ENCODE assay signal across 19 cellular contexts in genomic region chr15:66477011-66477410, GRCh38. TPM values are rescaled to one million over a fixed set of nuclear protein-coding genes. Genes with fewer than 3 reads are reported as not detected.
DNase-seq lines count a peak whose midpoint lies in the region; ATAC-seq, FAIRE-seq and TF ChIP-seq lines count a peak whose summit lies in the region.
"Had no signal": no experiment of that assay in that cellular context is flagged by ENCODE, and none has a peak within 500 bp of the region (broad histone marks: within the 10 kb centered on the region; RNA-seq: fewer than 3 reads in every experiment).

No MANE protein-coding gene starts in this region.

- peaks cover 0 to 24% of the 10 kb centered on the region in 2 experiments; a peak in 1 of 4 replicates for H3K79me2 ChIP-seq in H1 (ENCODE audit: control insufficient read depth in 1 of 2, insufficient read depth in 2 of 2, low read length in 2 of 2)

- H3K4me1 ChIP-seq in H1 (replicated peaks in 1 of 4; ENCODE audit: control insufficient read depth in 3 of 4, insufficient read depth in 4 of 4, low read length in 3 of 4) (peaks cover 17 to 49% (median 35%) of the 10 kb centered on the region in 4 experiments), A673 (ENCODE audit: insufficient read depth, low read length, poor library complexity, severe bottlenecking) (no peaks in the 10 kb centered on the region)
- H3K4me1 ChIP-seq: transverse colon had no signal

- H3K27ac ChIP-seq in H1 (ENCODE audit: low read depth, low read length): peak overlapping the region; percentile 37; the same call in 1 of the 2 replicates
- no peak overlapping the region for H3K27ac ChIP-seq in A673 (ENCODE audit: low read depth, low read length, poor library complexity, severe bottlenecking)
- H3K27ac ChIP-seq: transverse colon had no signal

- H3K4me3 ChIP-seq in H1 (ENCODE audit: extremely low read depth in 1 of 4, insufficient read depth in 2 of 4, low read depth in 3 of 4, low read length in 4 of 4): no peak overlapping the region
- no peak overlapping the region for H3K4me3 ChIP-seq in A673 (ENCODE audit: low read depth, low read length, poor library complexity, severe bottlenecking)
- H3K4me3 ChIP-seq: transverse colon had no signal

- TF ChIP-seq POLR2A in H1 (IDR thresholded peaks at IDR 0.05; ENCODE audit: control extremely low read depth in 1 of 2, low read depth in 2 of 2, low read length in 2 of 2): no peak

- peaks cover 0 to 3% of the 10 kb centered on the region in 2 experiments for H4K20me1 ChIP-seq in H1 (replicated peaks in 1 of 2; ENCODE audit: control insufficient read depth in 1 of 2, insufficient read depth in 2 of 2, low read length in 2 of 2)

- H4K91ac ChIP-seq in H1 (replicated peaks; ENCODE audit: insufficient read length, low read length): no peak overlapping the region

- H2BK120ac ChIP-seq in H1 (replicated peaks; ENCODE audit: low read depth, low read length): no peak overlapping the region

- no peak for FAIRE-seq in H1 (lab: Jason Lieb, UNC)
- FAIRE-seq: GM12892 had no signal

- no peaks in the 10 kb centered on the region for H3K27me3 ChIP-seq in H1 (replicated peaks in 1 of 4; ENCODE audit: control insufficient read depth in 3 of 4, extremely low read depth in 1 of 4, insufficient read depth in 3 of 4, low read length in 3 of 4)
- H3K27me3 ChIP-seq in A673 (replicated peaks; ENCODE audit: insufficient read depth, low read depth, low read length, poor library complexity): no peaks in the 10 kb centered on the region
- H3K27me3 ChIP-seq: transverse colon had no signal

- H3K23ac ChIP-seq in H1 (ENCODE audit: insufficient read length): no peak overlapping the region

- H3K9ac ChIP-seq in H1 (replicated peaks in 1 of 4; ENCODE audit: extremely low read depth in 1 of 4, low read depth in 3 of 4, low read length in 3 of 4): no peak overlapping the region

- H3K27me3 Mint-ChIP-seq in T-helper 1 cell treated with Interleukin-12 subunit alpha and Interleukin-12 subunit beta and Interleukin-4 antibody, amounts not matched to agents 30 μg/mL and 1 μg/mL, for 36 hours (ENCODE audit: low read depth): no peaks in the 10 kb centered on the region
- no peaks in the 10 kb centered on the region for H3K27me3 Mint-ChIP-seq in T-helper 17 cell

- TF ChIP-seq CTCF in H1 (IDR thresholded peaks at IDR 0.05; ENCODE audit: control extremely low read depth in 1 of 3, insufficient read depth in 1 of 3, low read depth in 1 of 3, low read length in 3 of 3) (no peak), A673 (conservative IDR thresholded peaks at IDR 0.05; ENCODE audit: low read depth, low read length) (no peak)

- peak overlapping the region; percentile 32; the same call in 1 of the 2 replicates for H2BK5ac ChIP-seq in H1 (ENCODE audit: low read depth, low read length)

- no peak overlapping the region for H3K56ac ChIP-seq in H1 (replicated peaks; ENCODE audit: insufficient read length, low read depth, low read length)

- H3K4me1 Mint-ChIP-seq in T-helper 1 cell treated with Interleukin-12 subunit alpha and Interleukin-12 subunit beta and Interleukin-4 antibody, amounts not matched to agents 30 μg/mL and 1 μg/mL, for 36 hours (ENCODE audit: low read depth): peaks cover 31% of the 10 kb centered on the region
- peaks cover 33% of the 10 kb centered on the region for H3K4me1 Mint-ChIP-seq in T-helper 17 cell

- H2AFZ ChIP-seq in H1 (ENCODE audit: low read length): no peak overlapping the region

- TF ChIP-seq EP300 in H1 (IDR thresholded peaks at IDR 0.05; ENCODE audit: borderline replicate concordance in 1 of 2, low read depth in 2 of 2, low read length in 2 of 2): no peak

- no peak overlapping the region for H2BK15ac ChIP-seq in H1 (ENCODE audit: low read length)

- DNase-seq in T-helper 1 cell: no peak
- DNase-seq in T-helper 17 cell: no peak
- DNase-seq in H1 (ENCODE audit: low read depth in 1 of 2, low spot score in 2 of 2): no peak
- DNase-seq in occipital lobe (lab: John Stamatoyannopoulos, UW): peak; percentile 37
- DNase-seq in A673 (ENCODE audit: low spot score): no peak
- DNase-seq in activated CD8-positive, alpha-beta memory T cell treated with anti-CD3 and anti-CD28 coated beads, Interleukin-2, amount 50 U/mL, for 48 hours: no peak
- DNase-seq: 8988T; activated CD8-positive, alpha-beta memory T cell treated with anti-CD3 and anti-CD28 coated beads for 24 hours; activated effector memory CD4-positive, alpha-beta T cell treated with anti-CD3 and anti-CD28 coated beads, Interleukin-2, amount 50 U/mL, for 16 hours; COR-L47; effector memory CD4-positive, alpha-beta T cell; NCI-H187; NCI-H524 treated with DMSO at 0.1 percent for 48 hours; right cardiac atrium; stimulated activated CD4-positive, alpha-beta T cell treated with anti-CD3 and anti-CD28 coated beads, Interleukin-2, amount 100 ng/mL, for 48 hours; transverse colon had no signal

- H3K36me3 Mint-ChIP-seq in T-helper 1 cell treated with Interleukin-12 subunit alpha and Interleukin-12 subunit beta and Interleukin-4 antibody, amounts not matched to agents 30 μg/mL and 1 μg/mL, for 36 hours (ENCODE audit: low read depth): peaks cover 30% of the 10 kb centered on the region
- peaks cover 2% of the 10 kb centered on the region for H3K36me3 Mint-ChIP-seq in T-helper 17 cell (ENCODE audit: low read depth)

- no peak overlapping the region for H3K4me3 Mint-ChIP-seq in T-helper 1 cell treated with Interleukin-12 subunit alpha and Interleukin-12 subunit beta and Interleukin-4 antibody, amounts not matched to agents 30 μg/mL and 1 μg/mL, for 36 hours
- no peak overlapping the region for H3K4me3 Mint-ChIP-seq in T-helper 17 cell

- peaks cover 0 to 7% (median 5%) of the 10 kb centered on the region in 4 experiments; a peak in 4 of 8 replicates for H3K36me3 ChIP-seq in H1 (ENCODE audit: control insufficient read depth in 2 of 4, insufficient read depth in 4 of 4, low read length in 3 of 4)
- H3K36me3 ChIP-seq in A673 (ENCODE audit: insufficient read depth, low read length, poor library complexity, severe bottlenecking): no peaks in the 10 kb centered on the region

- H4K5ac ChIP-seq in H1 (ENCODE audit: insufficient read length, low read depth, low read length): no peak overlapping the region

- no peaks in the 10 kb centered on the region for H3K23me2 ChIP-seq in H1 (ENCODE audit: low read depth, low read length)

- peaks cover 3% of the 10 kb centered on the region; the same call in 1 of the 2 replicates for H3K79me1 ChIP-seq in H1 (ENCODE audit: low read depth, low read length)

- H2BK12ac ChIP-seq in H1 (ENCODE audit: low read depth, low read length): no peak overlapping the region

- POLR2A ChIA-PET in H1 (lab: Charles Lee; ENCODE audit: partially characterized antibody): interaction anchor here (0.6 to 1.4 kb wide), 4 partner anchors 8 to 148 kb away, joined by 3 to 4 read pairs (median 3); no protein-coding TSS in a partner anchor
- POLR2A ChIA-PET in A673 (lab: Charles Lee; ENCODE audit: low non-redundant PET): no interaction called here

- no peaks in the 10 kb centered on the region for H3K9me3 Mint-ChIP-seq in T-helper 1 cell treated with Interleukin-12 subunit alpha and Interleukin-12 subunit beta and Interleukin-4 antibody, amounts not matched to agents 30 μg/mL and 1 μg/mL, for 36 hours

- CTCF ChIA-PET in H1 (lab: Charles Lee; ENCODE audit: partially characterized antibody) (interaction anchor here (0.6 to 1.0 kb wide), 3 partner anchors 15 to 665 kb away, joined by 3 read pairs; partner anchors contain the start of gene SNAPC5), A673 (lab: Charles Lee) (no interaction called here)

- 100% methylated on average over 2 of the region's 2 CpGs; no CpG with 5 or more reads in 1 of the 2 experiments for WGBS in H1 (ENCODE audit: extremely low coverage in 1 of 2, insufficient coverage in 1 of 2, insufficient read length in 1 of 2, insufficient replicate concordance in 2 of 2, low coverage in 1 of 2, low lambda C conversion rate in 2 of 2, missing lambda C conversion rate in 1 of 2), 2 experiments

- H2AK5ac ChIP-seq in H1 (ENCODE audit: low read depth, low read length): no peak overlapping the region

- intact Hi-C loops in A673 (cut with micrococcal nuclease; ENCODE audit: unreplicated experiment): no loop called here

- H3K4ac ChIP-seq in H1 (replicated peaks; ENCODE audit: insufficient read length, low read depth, low read length): no peak overlapping the region

- H2BK20ac ChIP-seq in H1 (ENCODE audit: low read length): no peak overlapping the region

- no peak overlapping the region for H3K14ac ChIP-seq in H1 (ENCODE audit: insufficient read length)

- ATAC-seq in T-helper 17 cell: no peak
- ATAC-seq in GM18909 (IDR thresholded peaks at IDR 0.05; ENCODE audit: poor library complexity, unreplicated experiment): no peak
- ATAC-seq: right cardiac atrium had no signal

- H3K4me2 ChIP-seq in H1 (ENCODE audit: insufficient read depth in 1 of 2, low read depth in 2 of 2, low read length in 2 of 2): no peak overlapping the region

- no TSS peak for BruUV-seq in A673 (replicated peaks; lab: Mats Ljungman, UMichigan)

- no peak for TF ChIP-seq RAD21 in H1 (IDR thresholded peaks at IDR 0.05 in 1 of 2, conservative IDR thresholded peaks at IDR 0.05 in 1 of 2; ENCODE audit: low read depth in 2 of 2, low read length in 2 of 2)

- peak overlapping the region; percentile 14 for H3K27ac Mint-ChIP-seq in T-helper 1 cell treated with Interleukin-12 subunit alpha and Interleukin-12 subunit beta and Interleukin-4 antibody, amounts not matched to agents 30 μg/mL and 1 μg/mL, for 36 hours
- peak overlapping the region; percentile 96 for H3K27ac Mint-ChIP-seq in T-helper 17 cell

- no peak overlapping the region; the same call in 1 of the 2 replicates for H4K8ac ChIP-seq in H1 (ENCODE audit: extremely low read depth, insufficient read depth, low read length)

- H3K9me3 ChIP-seq in T-helper 17 cell (ENCODE audit: control insufficient read depth, low read length, poor library complexity, severe bottlenecking) (no peaks in the 10 kb centered on the region), H1 (ENCODE audit: insufficient read depth in 2 of 2, low read depth in 1 of 2, low read length in 1 of 2) (no peaks in the 10 kb centered on the region), A673 (ENCODE audit: low read depth, low read length, poor library complexity, severe bottlenecking) (no peaks in the 10 kb centered on the region)
- H3K9me3 ChIP-seq: transverse colon had no signal

- H3K18ac ChIP-seq in H1 (ENCODE audit: extremely low read depth, low read length): peak overlapping the region; percentile 17; the same call in 1 of the 2 replicates

RNA-seq across cellular contexts. Expression of gene SNAPC5, which starts 20.6 kb away (rescaled TPM):
- total RNA-seq in T-helper 17 cell (10 to 100 TPM; 15.1 to 20.5 TPM), occipital lobe (10.1 TPM), A673 (2021) (28.9 and 35.2 TPM in 2 replicates)
- 21.5 and 23.1 TPM in 2 replicates for total RNA-seq in H1 (2021; fragmentation: NEBNext Ultra II Directional; extraction: Animal tissue kit (Norgen Biotek cat#: 25700))
- polyA plus RNA-seq in H1 (2011; rRNA removed): 12.1 and 18.7 TPM in 2 replicates
- polyA plus RNA-seq in H1 (2011; cell fraction: cytosol; rRNA removed): 36.8 TPM
- 11.4 TPM for polyA plus RNA-seq in H1 (2011; cell fraction: nucleus; rRNA removed)
- 30.1 to 31.9 TPM (median 30.6 TPM) in 4 replicates for polyA plus RNA-seq in H1 (2012, experiment 1 of 2)
- polyA plus RNA-seq in H1 (2012, experiment 2 of 2): 6.8 TPM
- 18.5 TPM for polyA plus RNA-seq in H1 (2013, experiment 1 of 2)
- 17.6 TPM for polyA plus RNA-seq in H1 (2013, experiment 2 of 2)
- 20.1 and 21.1 TPM in 2 replicates for polyA minus RNA-seq in H1 (2011; rRNA and poly(A)+ RNA removed)
- 6.3 TPM for polyA minus RNA-seq in H1 (2011; cell fraction: cytosol; rRNA and poly(A)+ RNA removed)
- 14.0 TPM for polyA minus RNA-seq in H1 (2011; cell fraction: nucleus; rRNA and poly(A)+ RNA removed)

RNA-seq across cellular contexts. Expression of gene RPL4, which starts 27.6 kb away (rescaled TPM):
- 1,000 to 10,000 TPM; 3,651 to 3,689 TPM for total RNA-seq in T-helper 17 cell
- total RNA-seq in H1 (2021; fragmentation: NEBNext Ultra II Directional; extraction: Animal tissue kit (Norgen Biotek cat#: 25700)): 3,886 and 3,950 TPM in 2 replicates
- polyA plus RNA-seq in H1 (2011; rRNA removed): 3,376 and 3,973 TPM in 2 replicates
- polyA plus RNA-seq in H1 (2011; cell fraction: cytosol; rRNA removed): 4,765 TPM
- 8,529 TPM for polyA plus RNA-seq in H1 (2011; cell fraction: nucleus; rRNA removed)
- 4,272 to 4,889 TPM (median 4,608 TPM) in 4 replicates for polyA plus RNA-seq in H1 (2012, experiment 1 of 2)
- polyA plus RNA-seq in H1 (2012, experiment 2 of 2): 1,896 TPM
- polyA plus RNA-seq in H1 (2013, experiment 1 of 2): 2,531 TPM
- 2,570 TPM for polyA plus RNA-seq in H1 (2013, experiment 2 of 2)
- 4,358 and 5,287 TPM in 2 replicates for polyA minus RNA-seq in H1 (2011; rRNA and poly(A)+ RNA removed)
- 1,442 TPM for polyA minus RNA-seq in H1 (2011; cell fraction: cytosol; rRNA and poly(A)+ RNA removed)
- 2,653 TPM for polyA minus RNA-seq in H1 (2011; cell fraction: nucleus; rRNA and poly(A)+ RNA removed)
- total RNA-seq in occipital lobe: 2,913 TPM
- total RNA-seq in A673 (2021): 2,773 and 2,830 TPM in 2 replicates

RNA-seq across cellular contexts. Expression of gene ZWILCH, which starts 28.1 kb away (rescaled TPM):
- total RNA-seq in T-helper 17 cell (10 to 100 TPM in 1 of 2 donors, 1 to 10 TPM in 1; 5.6 to 10.5 TPM), occipital lobe (43.0 TPM), A673 (2021) (32.4 and 36.3 TPM in 2 replicates)
- total RNA-seq in H1 (2021; fragmentation: NEBNext Ultra II Directional; extraction: Animal tissue kit (Norgen Biotek cat#: 25700)): 61.5 and 62.8 TPM in 2 replicates
- 8.8 and 18.1 TPM in 2 replicates for polyA plus RNA-seq in H1 (2011; rRNA removed)
- polyA plus RNA-seq in H1 (2011; cell fraction: cytosol; rRNA removed): 27.2 TPM
- 17.6 TPM for polyA plus RNA-seq in H1 (2011; cell fraction: nucleus; rRNA removed)
- 27.6 to 50.8 TPM (median 33.3 TPM) in 4 replicates for polyA plus RNA-seq in H1 (2012, experiment 1 of 2)
- polyA plus RNA-seq in H1 (2012, experiment 2 of 2): 2.3 TPM
- 40.7 TPM for polyA plus RNA-seq in H1 (2013, experiment 1 of 2)
- polyA plus RNA-seq in H1 (2013, experiment 2 of 2): 37.0 TPM
- polyA minus RNA-seq in H1 (2011; rRNA and poly(A)+ RNA removed): 44.8 and 75.5 TPM in 2 replicates
- polyA minus RNA-seq in H1 (2011; cell fraction: cytosol; rRNA and poly(A)+ RNA removed): 25.5 TPM
- 36.3 TPM for polyA minus RNA-seq in H1 (2011; cell fraction: nucleus; rRNA and poly(A)+ RNA removed)
